8 cellular contexts compared by ENCODE assay signal in the genomic region with DNA sequence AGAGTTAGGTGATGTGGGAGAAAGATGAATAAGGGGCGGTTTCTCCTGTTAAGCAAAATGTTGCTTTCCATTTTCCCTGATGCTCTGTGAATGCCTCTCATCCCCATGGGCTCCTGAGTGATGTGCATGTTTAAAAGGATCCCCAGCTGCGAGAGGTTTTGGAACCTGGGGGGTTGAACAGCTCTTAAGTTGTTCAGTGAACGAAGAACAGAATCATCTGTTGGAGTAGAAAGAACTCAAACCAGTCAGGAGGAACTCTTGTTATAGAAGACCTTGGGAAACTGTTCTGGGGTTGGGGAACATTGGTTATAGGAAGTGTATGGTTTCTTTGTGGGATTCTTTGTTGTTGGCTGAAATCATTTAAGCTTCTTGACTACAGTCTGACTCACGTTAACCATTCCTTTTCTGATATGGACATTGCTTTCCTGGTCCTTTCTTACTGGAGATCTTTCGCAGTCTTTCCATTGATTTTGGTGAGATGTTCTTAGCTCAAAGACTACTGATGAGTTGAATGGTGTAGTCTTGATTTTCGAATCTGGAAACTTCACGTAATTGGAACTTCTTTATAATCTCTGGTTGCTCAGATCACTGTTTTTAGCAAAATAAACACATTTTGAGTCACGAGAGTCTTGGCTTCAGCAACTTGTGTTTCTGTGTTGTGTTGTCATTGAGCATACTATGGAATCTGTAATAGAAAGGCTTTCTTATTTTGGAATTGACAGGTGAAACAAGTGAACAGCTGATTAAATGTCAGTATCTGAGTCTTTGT. TPM values are rescaled to one million over a fixed set of nuclear protein-coding genes. Genes with fewer than 3 reads are reported as not detected.
DNase-seq lines count a peak whose midpoint lies in the region; ATAC-seq, FAIRE-seq and TF ChIP-seq lines count a peak whose summit lies in the region.

No MANE protein-coding gene starts in this region.

- ATAC-seq in T-helper 17 cell (no peak), GM21360 (IDR thresholded peaks at IDR 0.05; ENCODE audit: unreplicated experiment) (no peak)

- no peak for TF ChIP-seq CTCF in cardiac muscle cell (IDR thresholded peaks at IDR 0.05; ENCODE audit: low read depth, low read length)
- no peak for TF ChIP-seq CTCF in fibroblast of mammary gland (conservative IDR thresholded peaks at IDR 0.05; ENCODE audit: control insufficient read depth, insufficient read depth, low read depth, low read length)
- TF ChIP-seq CTCF in D721Med (IDR thresholded peaks at IDR 0.05; ENCODE audit: insufficient read depth, missing control alignments), result no peak

- H3K4me1 ChIP-seq in cardiac muscle cell (ENCODE audit: low read depth), result peaks cover 28% of the 10 kb centered on the region

- H3K36me3 Mint-ChIP-seq in T-helper 17 cell (ENCODE audit: low read depth), result no peaks in the 10 kb centered on the region

- no peak for FAIRE-seq in D721Med (lab: Jason Lieb, UNC)

- no peaks in the 10 kb centered on the region for H3K27me3 ChIP-seq in cardiac muscle cell

- H3K9me3 ChIP-seq in cardiac muscle cell (ENCODE audit: low read depth) (no peaks in the 10 kb centered on the region), T-helper 17 cell (ENCODE audit: control insufficient read depth, low read length, poor library complexity, severe bottlenecking) (no peaks in the 10 kb centered on the region)

- no peaks in the 10 kb centered on the region for H3K36me3 ChIP-seq in cardiac muscle cell

- DNase-seq in cardiac muscle cell (ENCODE audit: low read depth in 1 of 2, low spot score in 1 of 2) (peak in 1 of 2 donors; percentile 55), cardiac septum (ENCODE audit: low spot score) (no peak), T-helper 17 cell (no peak), fibroblast of mammary gland (ENCODE audit: low read depth) (peak; percentile 77), renal cortical epithelial cell (ENCODE audit: low read depth) (peak; percentile 28), D721Med (ENCODE audit: insufficient read length, low spot score) (no peak)
- no peak for DNase-seq in activated CD4-positive, CD25-positive, alpha-beta regulatory T cell treated with anti-CD3 and anti-CD28 coated beads, Interleukin-2, amount 50 U/mL, for 72 hours

- intact Hi-C loops in cardiac septum (cut with DNase I), result loop anchor here (2.0 to 5.0 kb wide), 2 partner anchors 41 to 69 kb away; a partner anchor contains a TSS

- H3K27me3 Mint-ChIP-seq in T-helper 17 cell, result no peaks in the 10 kb centered on the region

- peaks cover 20% of the 10 kb centered on the region for H3K4me1 Mint-ChIP-seq in T-helper 17 cell

- peak overlapping the region; percentile 99 for H3K27ac Mint-ChIP-seq in T-helper 17 cell

- H3K4me3 ChIP-seq in cardiac muscle cell (peak overlapping the region; percentile 59), fibroblast of mammary gland (ENCODE audit: control insufficient read depth, low read depth, low read length) (peak overlapping the region; percentile 75)

- H3K27ac ChIP-seq in cardiac muscle cell, result peak overlapping the region; percentile 98

- peak overlapping the region; percentile 90 for H3K4me3 Mint-ChIP-seq in T-helper 17 cell

RNA-seq across cellular contexts. Expression of a gene that starts 1.3 kb away (rescaled TPM):
- total RNA-seq in cardiac muscle cell, result 34.2 and 37.8 TPM in 2 replicates
- polyA plus RNA-seq in cardiac muscle cell, result 20.5 and 35.9 TPM in 2 replicates
- total RNA-seq in cardiac septum, result 16.8 TPM
- 10 to 100 TPM; 30.3 to 33.4 TPM for total RNA-seq in T-helper 17 cell
- 6.6 and 17.2 TPM in 2 replicates for total RNA-seq in renal cortical epithelial cell

RNA-seq across cellular contexts. Expression of a gene that starts 21.0 kb away (rescaled TPM):
- total RNA-seq in cardiac muscle cell (35.1 and 54.0 TPM in 2 replicates), cardiac septum (11.5 TPM), T-helper 17 cell (1 to 10 TPM; 9.6 to 9.7 TPM), renal cortical epithelial cell (16.6 and 51.2 TPM in 2 replicates)
- polyA plus RNA-seq in cardiac muscle cell, result 42.4 and 74.4 TPM in 2 replicates

RNA-seq across cellular contexts. Expression of a gene that starts 58.2 kb away (rescaled TPM):
- total RNA-seq in cardiac muscle cell (4.6 and 14.8 TPM in 2 replicates), cardiac septum (7.9 TPM), T-helper 17 cell (100 to 1,000 TPM; 164 TPM), renal cortical epithelial cell (0.70 and 0.87 TPM in 2 replicates)
- 10.8 and 24.6 TPM in 2 replicates for polyA plus RNA-seq in cardiac muscle cell

Comparison
In these comparisons a context has a peak if more than half of its experiments do, and no peak if none do; other contexts are left out.
1. DNase-seq: peak in fibroblast of mammary gland (single experiment) and renal cortical epithelial cell (single experiment); none in cardiac septum (single experiment), T-helper 17 cell (0 of 3), D721Med (single experiment) and activated CD4-positive, CD25-positive, alpha-beta regulatory T cell treated with anti-CD3 and anti-CD28 coated beads, Interleukin-2, amount 50 U/mL, for 72 hours (single experiment).
2. RNA of a gene that starts 58.2 kb away (total RNA-seq): 164 TPM in T-helper 17 cell; 4.6 to 14.8 TPM in cardiac muscle cell, 7.9 TPM in cardiac septum (single experiment) and 0.70 to 0.87 TPM in renal cortical epithelial cell; every median in the first group is over 10 times any median in the second.